ENCODE assay signal across 1 cellular context in genomic region chr6:24824142-24824755, GRCh38.
TF ChIP-seq lines count a peak whose summit lies in the region.

No MANE protein-coding gene starts in this region.

TF ChIP-seq in HepG2, 621 proteins besides CTCF, POLR2A, EP300 and RAD21 (continues in another document):
- TF ChIP-seq CREM (IDR thresholded peaks at IDR 0.05): peak; percentile 36; the same call in 1 of the 2 replicates
- no peak for TF ChIP-seq CREM (CRISPR knock-in tag; IDR thresholded peaks at IDR 0.05)
- TF ChIP-seq POGZ (CRISPR knock-in tag; IDR thresholded peaks at IDR 0.05): peak; percentile 69; the same call in 1 of the 2 replicates
- TF ChIP-seq HNF4A (CRISPR knock-in tag; IDR thresholded peaks at IDR 0.05): peak; percentile 82
- peak; percentile 38; the same call in 1 of the 2 replicates for TF ChIP-seq HNF4G (IDR thresholded peaks at IDR 0.05; ENCODE audit: borderline replicate concordance, low read depth, low read length)
- TF ChIP-seq HNF4G (CRISPR knock-in tag; IDR thresholded peaks at IDR 0.05; ENCODE audit: borderline replicate concordance, low read depth): no peak
- TF ChIP-seq GABPB1 (CRISPR knock-in tag; IDR thresholded peaks at IDR 0.05): no peak
- TF ChIP-seq ZNF7 (CRISPR knock-in tag; IDR thresholded peaks at IDR 0.05): peak; percentile 56; the same call in 1 of the 2 replicates
- peak; percentile 83 for TF ChIP-seq ZNF644 (CRISPR knock-in tag; IDR thresholded peaks at IDR 0.05; ENCODE audit: low read depth)
- TF ChIP-seq PAXIP1 (CRISPR knock-in tag; conservative IDR thresholded peaks at IDR 0.05): peak; percentile 65
- 0 out of 2 replicates have a peak, but pooled peaks have one; percentile 41 for TF ChIP-seq HDAC2 (CRISPR knock-in tag; IDR thresholded peaks at IDR 0.05)
- TF ChIP-seq SOX13 (IDR thresholded peaks at IDR 0.05): no peak
- peak in 1 of 2 experiments; percentile 51; a peak in 1 of 4 replicates for TF ChIP-seq SOX13 (CRISPR knock-in tag; conservative IDR thresholded peaks at IDR 0.05 in 1 of 2, IDR thresholded peaks at IDR 0.05 in 1 of 2)
- TF ChIP-seq HNRNPUL1 (IDR thresholded peaks at IDR 0.05; ENCODE audit: low read depth, low read length): no peak
- 0 out of 2 replicates have a peak, but pooled peaks have one; percentile 48 for TF ChIP-seq BCL6 (CRISPR knock-in tag; IDR thresholded peaks at IDR 0.05)
- peak; percentile 69 for TF ChIP-seq GATAD2A (CRISPR knock-in tag; IDR thresholded peaks at IDR 0.05)
- peak; percentile 51; the same call in 1 of the 2 replicates for TF ChIP-seq HMG20A (CRISPR knock-in tag; IDR thresholded peaks at IDR 0.05; ENCODE audit: borderline replicate concordance)
- TF ChIP-seq PHF21A (CRISPR knock-in tag; IDR thresholded peaks at IDR 0.05): peak; percentile 40; the same call in 1 of the 2 replicates
- TF ChIP-seq NR2F6 (IDR thresholded peaks at IDR 0.05): 0 out of 2 replicates have a peak, but pooled peaks have one; percentile 25
- TF ChIP-seq NR2F6 (CRISPR knock-in tag; IDR thresholded peaks at IDR 0.05): no peak
- TF ChIP-seq YY1 (IDR thresholded peaks at IDR 0.05; ENCODE audit: insufficient read depth, insufficient replicate concordance, low read depth, low read length): peak; percentile 72
- TF ChIP-seq YEATS4 (CRISPR knock-in tag; IDR thresholded peaks at IDR 0.05; ENCODE audit: borderline replicate concordance): 0 out of 2 replicates have a peak, but pooled peaks have one; percentile 23
- TF ChIP-seq ARID5B (CRISPR knock-in tag; IDR thresholded peaks at IDR 0.05): peak; percentile 69
- peak; percentile 47; the same call in 1 of the 2 replicates for TF ChIP-seq RARA (CRISPR knock-in tag; IDR thresholded peaks at IDR 0.05)
- no peak for TF ChIP-seq MAFG (CRISPR knock-in tag; IDR thresholded peaks at IDR 0.05)
- TF ChIP-seq MBNL3 (CRISPR knock-in tag; conservative IDR thresholded peaks at IDR 0.05): no peak
- no peak for TF ChIP-seq KMT2A (CRISPR knock-in tag; IDR thresholded peaks at IDR 0.05)
- peak; percentile 37; the same call in 1 of the 2 replicates for TF ChIP-seq HOXA3 (CRISPR knock-in tag; IDR thresholded peaks at IDR 0.05)
- TF ChIP-seq KDM5A (IDR thresholded peaks at IDR 0.05; ENCODE audit: borderline replicate concordance, low read length): no peak
- TF ChIP-seq ISL2 (CRISPR knock-in tag; IDR thresholded peaks at IDR 0.05): peak; percentile 40; the same call in 1 of the 2 replicates
- 0 out of 2 replicates have a peak, but pooled peaks have one; percentile 25 for TF ChIP-seq SAP130 (CRISPR knock-in tag; IDR thresholded peaks at IDR 0.05; ENCODE audit: low read depth)
- no peak for TF ChIP-seq ZFP82 (CRISPR knock-in tag; IDR thresholded peaks at IDR 0.05; ENCODE audit: borderline replicate concordance)
- TF ChIP-seq ZFYVE20 (CRISPR knock-in tag; IDR thresholded peaks at IDR 0.05; ENCODE audit: borderline replicate concordance, low read depth): no peak
- TF ChIP-seq TFE3 (CRISPR knock-in tag; IDR thresholded peaks at IDR 0.05): no peak
- peak; percentile 77; the same call in 1 of the 2 replicates for TF ChIP-seq EHMT2 (IDR thresholded peaks at IDR 0.05; ENCODE audit: borderline replicate concordance, low read depth, low read length)
- peak; percentile 22 for TF ChIP-seq ASH2L (IDR thresholded peaks at IDR 0.05; ENCODE audit: insufficient read length, low read depth, low read length)
- peak; percentile 66; the same call in 1 of the 2 replicates for TF ChIP-seq HOMEZ (CRISPR knock-in tag; IDR thresholded peaks at IDR 0.05; ENCODE audit: low read depth)
- TF ChIP-seq ZNF570 (CRISPR knock-in tag; IDR thresholded peaks at IDR 0.05; ENCODE audit: borderline replicate concordance): no peak
- TF ChIP-seq SNAPC2 (CRISPR knock-in tag; IDR thresholded peaks at IDR 0.05): no peak
- no peak for TF ChIP-seq FOXA1 (IDR thresholded peaks at IDR 0.05)
- peak; percentile 68 for TF ChIP-seq FOXA1 (CRISPR knock-in tag; IDR thresholded peaks at IDR 0.05)
- TF ChIP-seq ZNF318 (CRISPR knock-in tag; IDR thresholded peaks at IDR 0.05): no peak
- TF ChIP-seq SOX6 (IDR thresholded peaks at IDR 0.05): no peak
- peak; percentile 16; the same call in 1 of the 2 replicates for TF ChIP-seq SOX6 (CRISPR knock-in tag; IDR thresholded peaks at IDR 0.05)
- TF ChIP-seq FOXA3 (CRISPR knock-in tag; IDR thresholded peaks at IDR 0.05): peak; percentile 68
